Comparison of ENCODE assay signal across 8 cellular contexts in genomic region chr1:66371233-66372005, GRCh38.
A peak's percentile ranks its signal among the peaks of the same experiment; 100 is the strongest.
DNase-seq lines count a peak whose midpoint lies in the region; ATAC-seq, FAIRE-seq and TF ChIP-seq lines count a peak whose summit lies in the region.

No MANE protein-coding gene starts in this region.

- H3K27me3 ChIP-seq in parathyroid adenoma (ENCODE audit: control insufficient read depth, insufficient read depth, low read length), result no peaks in the 10 kb centered on the region

- no peak overlapping the region for H3K4me2 ChIP-seq in parathyroid adenoma (ENCODE audit: low read length)

- ATAC-seq in GM18868 (IDR thresholded peaks at IDR 0.05; ENCODE audit: unreplicated experiment) (peak; percentile 24), HG03354 (IDR thresholded peaks at IDR 0.05; ENCODE audit: poor library complexity, severe bottlenecking, unreplicated experiment) (peak; percentile 22)

- peak overlapping the region; percentile 15 for H3K27ac ChIP-seq in parathyroid adenoma
- peak overlapping the region in 1 of 2 donors; percentile 20 for H3K27ac ChIP-seq in kidney (ENCODE audit: low read depth in 2 of 2, low read length in 2 of 2)

- H3K9me3 ChIP-seq in parathyroid adenoma (ENCODE audit: control insufficient read depth, low read length), result no peaks in the 10 kb centered on the region
- H3K9me3 ChIP-seq in kidney (ENCODE audit: control insufficient read depth in 1 of 2, low read length in 2 of 2), result no peaks in the 10 kb centered on the region

- H2AFZ ChIP-seq in parathyroid adenoma, result no peak overlapping the region

- H3K4me3 ChIP-seq in cardiac fibroblast (replicated peaks in 1 of 2; ENCODE audit: low read depth in 2 of 2, low read length in 2 of 2), result no peak overlapping the region
- H3K4me3 ChIP-seq in parathyroid adenoma (ENCODE audit: low read depth, low read length), result no peak overlapping the region
- H3K4me3 ChIP-seq in kidney (ENCODE audit: low read length in 2 of 2), result no peak overlapping the region

- TF ChIP-seq CTCF in cardiac fibroblast (IDR thresholded peaks at IDR 0.05; ENCODE audit: low read depth, low read length), result no peak
- TF ChIP-seq CTCF in parathyroid adenoma (IDR thresholded peaks at IDR 0.05), result no peak
- TF ChIP-seq CTCF in kidney (IDR thresholded peaks at IDR 0.05; ENCODE audit: borderline replicate concordance, extremely low read depth, insufficient read depth), result no peak

- no peak for FAIRE-seq in kidney (lab: Jason Lieb, UNC)

- H3K9ac ChIP-seq in parathyroid adenoma, result no peak overlapping the region
- H3K9ac ChIP-seq in kidney (ENCODE audit: low read length in 2 of 2), result no peak overlapping the region

- intact Hi-C loops in kidney (cut with DNase I), result no loop called here

- no peaks in the 10 kb centered on the region for H3K79me2 ChIP-seq in parathyroid adenoma

- H3K36me3 ChIP-seq in parathyroid adenoma (ENCODE audit: control insufficient read depth, insufficient read depth, low read length), result no peaks in the 10 kb centered on the region
- peaks cover 0 to 7% of the 10 kb centered on the region in 2 donors for H3K36me3 ChIP-seq in kidney (ENCODE audit: control insufficient read depth in 1 of 2, insufficient read depth in 2 of 2, low read length in 2 of 2)

- H3K4me1 ChIP-seq in parathyroid adenoma (no peaks in the 10 kb centered on the region), kidney (ENCODE audit: control insufficient read depth in 1 of 2, insufficient read depth in 1 of 2, low read depth in 1 of 2, low read length in 2 of 2) (peaks cover 0 to 10% of the 10 kb centered on the region in 2 donors)

- DNase-seq in cardiac fibroblast (ENCODE audit: low read depth in 2 of 2) (peak; percentile 76 to 88), kidney (no peak), RKO (ENCODE audit: low spot score) (no peak), putamen (ENCODE audit: low spot score) (no peak)
- DNase-seq in activated effector memory CD4-positive, alpha-beta T cell treated with Interleukin-2 at 50 U/mL for 16 hours, result no peak

Comparison
In these comparisons a context has a peak if more than half of its experiments do, and no peak if none do; other contexts are left out.
1. DNase-seq: peak in cardiac fibroblast (2 of 2); none in kidney (single experiment), activated effector memory CD4-positive, alpha-beta T cell treated with Interleukin-2 at 50 U/mL for 16 hours (single experiment), RKO (single experiment) and putamen (single experiment).